ENCODE assay signal across 1 cellular context in the genomic region with DNA sequence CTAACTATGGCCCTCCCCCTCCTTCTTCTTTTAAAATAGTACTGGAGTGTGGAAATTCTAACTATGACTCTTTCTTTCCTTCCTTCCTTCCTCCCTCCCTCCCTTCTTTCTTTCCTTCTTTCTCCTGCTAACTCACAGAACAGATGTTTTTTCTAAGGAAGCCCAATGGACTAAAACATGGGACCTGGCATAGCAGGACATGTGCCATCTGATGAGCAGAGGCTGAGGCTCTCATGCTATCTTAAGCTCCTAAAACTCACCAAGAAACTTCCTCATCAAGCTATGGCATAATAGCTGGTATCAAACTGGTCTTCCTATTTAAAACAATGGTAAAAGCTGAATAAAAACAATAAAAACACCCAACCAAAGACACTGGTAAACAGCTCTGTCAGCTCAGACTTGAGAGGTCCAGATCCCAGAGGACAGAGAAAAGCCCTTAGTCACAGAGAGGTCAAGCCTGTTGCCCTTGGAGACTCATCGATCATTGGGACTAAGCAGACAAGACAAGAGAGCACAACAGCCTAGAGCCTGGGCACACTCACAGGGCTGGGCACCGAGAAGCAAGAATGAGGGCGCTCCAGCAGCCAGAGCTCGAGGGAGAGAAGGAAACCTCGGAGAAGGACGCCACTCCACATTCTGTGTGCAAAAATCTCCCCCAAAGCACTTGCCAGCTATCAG.
TF ChIP-seq lines count a peak whose summit lies in the region.

No MANE protein-coding gene starts in this region.

TF ChIP-seq in WTC11, 78 proteins besides CTCF, POLR2A, EP300 and RAD21:
- TF ChIP-seq CREM (CRISPR knock-in tag; IDR thresholded peaks at IDR 0.05) = no peak
- TF ChIP-seq, protein P1, sequence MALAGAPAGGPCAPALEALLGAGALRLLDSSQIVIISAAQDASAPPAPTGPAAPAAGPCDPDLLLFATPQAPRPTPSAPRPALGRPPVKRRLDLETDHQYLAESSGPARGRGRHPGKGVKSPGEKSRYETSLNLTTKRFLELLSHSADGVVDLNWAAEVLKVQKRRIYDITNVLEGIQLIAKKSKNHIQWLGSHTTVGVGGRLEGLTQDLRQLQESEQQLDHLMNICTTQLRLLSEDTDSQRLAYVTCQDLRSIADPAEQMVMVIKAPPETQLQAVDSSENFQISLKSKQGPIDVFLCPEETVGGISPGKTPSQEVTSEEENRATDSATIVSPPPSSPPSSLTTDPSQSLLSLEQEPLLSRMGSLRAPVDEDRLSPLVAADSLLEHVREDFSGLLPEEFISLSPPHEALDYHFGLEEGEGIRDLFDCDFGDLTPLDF (CRISPR knock-in tag; IDR thresholded peaks at IDR 0.05) = no peak
- TF ChIP-seq, protein P2, sequence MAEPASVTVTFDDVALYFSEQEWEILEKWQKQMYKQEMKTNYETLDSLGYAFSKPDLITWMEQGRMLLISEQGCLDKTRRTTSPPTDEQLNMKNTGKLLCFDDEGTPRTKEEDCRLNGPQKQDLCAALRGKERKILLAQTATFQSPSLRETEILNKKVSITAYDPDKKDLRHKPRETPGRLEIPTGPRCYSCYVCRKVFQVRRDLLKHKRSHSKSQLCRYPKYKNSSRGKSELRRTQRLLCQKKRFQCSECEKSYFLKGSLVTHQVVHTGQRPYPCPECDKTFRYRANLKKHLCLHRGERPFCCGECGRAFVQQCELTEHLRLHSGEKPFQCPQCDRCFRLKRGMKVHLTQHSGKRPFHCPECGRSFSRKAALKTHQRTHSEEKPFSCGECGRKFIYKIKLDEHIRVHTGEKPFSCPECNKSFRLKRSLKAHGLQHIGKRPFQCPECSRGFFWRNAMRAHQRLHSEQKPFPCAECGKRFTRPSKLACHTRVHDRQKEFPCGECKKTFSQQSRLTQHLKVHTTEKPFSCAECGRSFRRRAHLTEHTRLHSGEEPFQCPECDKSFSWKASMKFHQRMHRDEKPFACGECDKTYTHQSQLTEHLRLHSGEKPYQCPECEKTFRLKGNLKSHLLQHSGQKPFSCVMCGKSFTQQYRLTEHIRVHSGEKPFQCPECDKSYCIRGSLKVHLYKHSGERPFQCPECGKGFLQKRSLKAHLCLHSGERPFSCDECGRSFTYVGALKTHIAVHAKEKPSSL (CRISPR knock-in tag; conservative IDR thresholded peaks at IDR 0.05) = no peak
- TF ChIP-seq ZNF219 (CRISPR knock-in tag; IDR thresholded peaks at IDR 0.05; ENCODE audit: borderline replicate concordance) = no peak
- no peak for TF ChIP-seq PRRX2 (CRISPR knock-in tag; IDR thresholded peaks at IDR 0.05)
- TF ChIP-seq FOXK1 (CRISPR knock-in tag; IDR thresholded peaks at IDR 0.05) = no peak
- TF ChIP-seq, protein P3, sequence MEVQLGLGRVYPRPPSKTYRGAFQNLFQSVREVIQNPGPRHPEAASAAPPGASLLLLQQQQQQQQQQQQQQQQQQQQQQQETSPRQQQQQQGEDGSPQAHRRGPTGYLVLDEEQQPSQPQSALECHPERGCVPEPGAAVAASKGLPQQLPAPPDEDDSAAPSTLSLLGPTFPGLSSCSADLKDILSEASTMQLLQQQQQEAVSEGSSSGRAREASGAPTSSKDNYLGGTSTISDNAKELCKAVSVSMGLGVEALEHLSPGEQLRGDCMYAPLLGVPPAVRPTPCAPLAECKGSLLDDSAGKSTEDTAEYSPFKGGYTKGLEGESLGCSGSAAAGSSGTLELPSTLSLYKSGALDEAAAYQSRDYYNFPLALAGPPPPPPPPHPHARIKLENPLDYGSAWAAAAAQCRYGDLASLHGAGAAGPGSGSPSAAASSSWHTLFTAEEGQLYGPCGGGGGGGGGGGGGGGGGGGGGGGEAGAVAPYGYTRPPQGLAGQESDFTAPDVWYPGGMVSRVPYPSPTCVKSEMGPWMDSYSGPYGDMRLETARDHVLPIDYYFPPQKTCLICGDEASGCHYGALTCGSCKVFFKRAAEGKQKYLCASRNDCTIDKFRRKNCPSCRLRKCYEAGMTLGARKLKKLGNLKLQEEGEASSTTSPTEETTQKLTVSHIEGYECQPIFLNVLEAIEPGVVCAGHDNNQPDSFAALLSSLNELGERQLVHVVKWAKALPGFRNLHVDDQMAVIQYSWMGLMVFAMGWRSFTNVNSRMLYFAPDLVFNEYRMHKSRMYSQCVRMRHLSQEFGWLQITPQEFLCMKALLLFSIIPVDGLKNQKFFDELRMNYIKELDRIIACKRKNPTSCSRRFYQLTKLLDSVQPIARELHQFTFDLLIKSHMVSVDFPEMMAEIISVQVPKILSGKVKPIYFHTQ (CRISPR knock-in tag; IDR thresholded peaks at IDR 0.05) = no peak
- no peak for TF ChIP-seq OVOL2 (CRISPR knock-in tag; IDR thresholded peaks at IDR 0.05; ENCODE audit: borderline replicate concordance)
- TF ChIP-seq EMX1 (CRISPR knock-in tag; IDR thresholded peaks at IDR 0.05) = no peak
- no peak for TF ChIP-seq ZNF532 (CRISPR knock-in tag; IDR thresholded peaks at IDR 0.05; ENCODE audit: borderline replicate concordance)
- no peak for TF ChIP-seq STAT6 (CRISPR knock-in tag; conservative IDR thresholded peaks at IDR 0.05; ENCODE audit: low read depth)
- TF ChIP-seq FOXJ3 (CRISPR knock-in tag; IDR thresholded peaks at IDR 0.05; ENCODE audit: borderline replicate concordance) = no peak
- no peak for TF ChIP-seq ESRRA (CRISPR knock-in tag; IDR thresholded peaks at IDR 0.05; ENCODE audit: borderline replicate concordance)
- TF ChIP-seq ATF1 (CRISPR knock-in tag; IDR thresholded peaks at IDR 0.05) = no peak
